1 cellular context compared by ENCODE assay signal in genomic region chr20:38472513-38473352, GRCh38.
TF ChIP-seq lines count a peak whose summit lies in the region.

RALGAPB (plus strand) TSS chr20:38472843; CDS start chr20:38488433, 15,590 bp downstream.

TF ChIP-seq in HepG2, 621 proteins besides CTCF, POLR2A, EP300 and RAD21 (continued from another document and continues in another):
- TF ChIP-seq, protein P1, sequence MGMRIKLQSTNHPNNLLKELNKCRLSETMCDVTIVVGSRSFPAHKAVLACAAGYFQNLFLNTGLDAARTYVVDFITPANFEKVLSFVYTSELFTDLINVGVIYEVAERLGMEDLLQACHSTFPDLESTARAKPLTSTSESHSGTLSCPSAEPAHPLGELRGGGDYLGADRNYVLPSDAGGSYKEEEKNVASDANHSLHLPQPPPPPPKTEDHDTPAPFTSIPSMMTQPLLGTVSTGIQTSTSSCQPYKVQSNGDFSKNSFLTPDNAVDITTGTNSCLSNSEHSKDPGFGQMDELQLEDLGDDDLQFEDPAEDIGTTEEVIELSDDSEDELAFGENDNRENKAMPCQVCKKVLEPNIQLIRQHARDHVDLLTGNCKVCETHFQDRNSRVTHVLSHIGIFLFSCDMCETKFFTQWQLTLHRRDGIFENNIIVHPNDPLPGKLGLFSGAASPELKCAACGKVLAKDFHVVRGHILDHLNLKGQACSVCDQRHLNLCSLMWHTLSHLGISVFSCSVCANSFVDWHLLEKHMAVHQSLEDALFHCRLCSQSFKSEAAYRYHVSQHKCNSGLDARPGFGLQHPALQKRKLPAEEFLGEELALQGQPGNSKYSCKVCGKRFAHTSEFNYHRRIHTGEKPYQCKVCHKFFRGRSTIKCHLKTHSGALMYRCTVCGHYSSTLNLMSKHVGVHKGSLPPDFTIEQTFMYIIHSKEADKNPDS (CRISPR knock-in tag; IDR thresholded peaks at IDR 0.05) = no peak
- TF ChIP-seq ZNF891 (CRISPR knock-in tag; IDR thresholded peaks at IDR 0.05) (peak; percentile 44), ZNF850 (CRISPR knock-in tag; conservative IDR thresholded peaks at IDR 0.05) (no peak), JUND (CRISPR knock-in tag; IDR thresholded peaks at IDR 0.05) (no peak), TFDP2 (CRISPR knock-in tag; IDR thresholded peaks at IDR 0.05) (peak; percentile 73), ATM (IDR thresholded peaks at IDR 0.05; ENCODE audit: borderline replicate concordance) (no peak), NCOA5 (CRISPR knock-in tag; IDR thresholded peaks at IDR 0.05) (no peak), NCOA1 (CRISPR knock-in tag; IDR thresholded peaks at IDR 0.05) (no peak), CBX2 (IDR thresholded peaks at IDR 0.05; ENCODE audit: low read depth, low read length) (no peak), CBX2 (CRISPR knock-in tag; IDR thresholded peaks at IDR 0.05; ENCODE audit: low read depth) (no peak), RFX3 (CRISPR knock-in tag; IDR thresholded peaks at IDR 0.05) (no peak), NR3C1 (CRISPR knock-in tag; IDR thresholded peaks at IDR 0.05) (no peak), ZNF792 (CRISPR knock-in tag; IDR thresholded peaks at IDR 0.05) (peak; percentile 77; the same call in 1 of the 2 replicates), ZNF17 (CRISPR knock-in tag; IDR thresholded peaks at IDR 0.05) (no peak), ZNF3 (CRISPR knock-in tag; IDR thresholded peaks at IDR 0.05) (peak; percentile 38; the same call in 1 of the 2 replicates), SMAD9 (CRISPR knock-in tag; IDR thresholded peaks at IDR 0.05) (no peak), ESRRA (CRISPR knock-in tag; IDR thresholded peaks at IDR 0.05; ENCODE audit: low read depth) (peak; percentile 22; the same call in 1 of the 2 replicates), PBX2 (CRISPR knock-in tag; IDR thresholded peaks at IDR 0.05) (no peak), ZBTB44 (CRISPR knock-in tag; IDR thresholded peaks at IDR 0.05) (peak; percentile 30), WIZ (CRISPR knock-in tag; IDR thresholded peaks at IDR 0.05) (0 out of 2 replicates have a peak, but pooled peaks have one; percentile 63), NONO (IDR thresholded peaks at IDR 0.05) (no peak), NONO (CRISPR knock-in tag; conservative IDR thresholded peaks at IDR 0.05) (peak; percentile 86; the same call in 1 of the 2 replicates), CAMTA2 (CRISPR knock-in tag; IDR thresholded peaks at IDR 0.05; ENCODE audit: borderline replicate concordance) (no peak), AGO1 (IDR thresholded peaks at IDR 0.05; ENCODE audit: low read depth, low read length, poor library complexity, severe bottlenecking) (no peak), GATA4 (IDR thresholded peaks at IDR 0.05; ENCODE audit: borderline replicate concordance, low read depth) (peak; percentile 65; the same call in 1 of the 2 replicates), ZNF354B (CRISPR knock-in tag; IDR thresholded peaks at IDR 0.05) (no peak), ZNF614 (CRISPR knock-in tag; IDR thresholded peaks at IDR 0.05; ENCODE audit: borderline replicate concordance) (peak; percentile 86), TBX2 (CRISPR knock-in tag; IDR thresholded peaks at IDR 0.05; ENCODE audit: borderline replicate concordance) (peak; percentile 91), ZNF749 (CRISPR knock-in tag; IDR thresholded peaks at IDR 0.05; ENCODE audit: borderline replicate concordance) (peak; percentile 71; the same call in 1 of the 2 replicates), RARG (CRISPR knock-in tag; IDR thresholded peaks at IDR 0.05; ENCODE audit: low read depth) (no peak), ZNF501 (CRISPR knock-in tag; IDR thresholded peaks at IDR 0.05) (peak; percentile 91), DPF2 (CRISPR knock-in tag; IDR thresholded peaks at IDR 0.05; ENCODE audit: borderline replicate concordance, low read depth) (no peak), TBP (CRISPR knock-in tag; IDR thresholded peaks at IDR 0.05) (peak; percentile 58; the same call in 1 of the 2 replicates), FOXA1 (IDR thresholded peaks at IDR 0.05) (no peak), FOXA1 (CRISPR knock-in tag; IDR thresholded peaks at IDR 0.05) (peak; percentile 35)
- TF ChIP-seq, protein P2, sequence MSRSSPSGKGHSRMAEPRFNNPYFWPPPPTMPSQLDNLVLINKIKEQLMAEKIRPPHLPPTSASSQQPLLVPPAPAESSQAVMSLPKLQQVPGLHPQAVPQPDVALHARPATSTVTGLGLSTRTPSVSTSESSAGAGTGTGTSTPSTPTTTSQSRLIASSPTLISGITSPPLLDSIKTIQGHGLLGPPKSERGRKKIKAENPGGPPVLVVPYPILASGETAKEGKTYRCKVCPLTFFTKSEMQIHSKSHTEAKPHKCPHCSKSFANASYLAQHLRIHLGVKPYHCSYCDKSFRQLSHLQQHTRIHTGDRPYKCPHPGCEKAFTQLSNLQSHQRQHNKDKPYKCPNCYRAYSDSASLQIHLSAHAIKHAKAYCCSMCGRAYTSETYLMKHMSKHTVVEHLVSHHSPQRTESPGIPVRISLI (CRISPR knock-in tag; IDR thresholded peaks at IDR 0.05; ENCODE audit: borderline replicate concordance) = no peak
- TF ChIP-seq, protein P3, sequence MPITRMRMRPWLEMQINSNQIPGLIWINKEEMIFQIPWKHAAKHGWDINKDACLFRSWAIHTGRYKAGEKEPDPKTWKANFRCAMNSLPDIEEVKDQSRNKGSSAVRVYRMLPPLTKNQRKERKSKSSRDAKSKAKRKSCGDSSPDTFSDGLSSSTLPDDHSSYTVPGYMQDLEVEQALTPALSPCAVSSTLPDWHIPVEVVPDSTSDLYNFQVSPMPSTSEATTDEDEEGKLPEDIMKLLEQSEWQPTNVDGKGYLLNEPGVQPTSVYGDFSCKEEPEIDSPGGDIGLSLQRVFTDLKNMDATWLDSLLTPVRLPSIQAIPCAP (CRISPR knock-in tag; IDR thresholded peaks at IDR 0.05; ENCODE audit: low read depth) = no peak
- TF ChIP-seq, protein P4, sequence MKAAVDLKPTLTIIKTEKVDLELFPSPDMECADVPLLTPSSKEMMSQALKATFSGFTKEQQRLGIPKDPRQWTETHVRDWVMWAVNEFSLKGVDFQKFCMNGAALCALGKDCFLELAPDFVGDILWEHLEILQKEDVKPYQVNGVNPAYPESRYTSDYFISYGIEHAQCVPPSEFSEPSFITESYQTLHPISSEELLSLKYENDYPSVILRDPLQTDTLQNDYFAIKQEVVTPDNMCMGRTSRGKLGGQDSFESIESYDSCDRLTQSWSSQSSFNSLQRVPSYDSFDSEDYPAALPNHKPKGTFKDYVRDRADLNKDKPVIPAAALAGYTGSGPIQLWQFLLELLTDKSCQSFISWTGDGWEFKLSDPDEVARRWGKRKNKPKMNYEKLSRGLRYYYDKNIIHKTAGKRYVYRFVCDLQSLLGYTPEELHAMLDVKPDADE (CRISPR knock-in tag; IDR thresholded peaks at IDR 0.05) = peak; percentile 95
- TF ChIP-seq, protein P5, sequence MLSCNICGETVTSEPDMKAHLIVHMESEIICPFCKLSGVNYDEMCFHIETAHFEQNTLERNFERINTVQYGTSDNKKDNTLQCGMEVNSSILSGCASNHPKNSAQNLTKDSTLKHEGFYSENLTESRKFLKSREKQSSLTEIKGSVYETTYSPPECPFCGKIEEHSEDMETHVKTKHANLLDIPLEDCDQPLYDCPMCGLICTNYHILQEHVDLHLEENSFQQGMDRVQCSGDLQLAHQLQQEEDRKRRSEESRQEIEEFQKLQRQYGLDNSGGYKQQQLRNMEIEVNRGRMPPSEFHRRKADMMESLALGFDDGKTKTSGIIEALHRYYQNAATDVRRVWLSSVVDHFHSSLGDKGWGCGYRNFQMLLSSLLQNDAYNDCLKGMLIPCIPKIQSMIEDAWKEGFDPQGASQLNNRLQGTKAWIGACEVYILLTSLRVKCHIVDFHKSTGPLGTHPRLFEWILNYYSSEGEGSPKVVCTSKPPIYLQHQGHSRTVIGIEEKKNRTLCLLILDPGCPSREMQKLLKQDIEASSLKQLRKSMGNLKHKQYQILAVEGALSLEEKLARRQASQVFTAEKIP (CRISPR knock-in tag; IDR thresholded peaks at IDR 0.05; ENCODE audit: borderline replicate concordance) = no peak
- TF ChIP-seq, protein P6, sequence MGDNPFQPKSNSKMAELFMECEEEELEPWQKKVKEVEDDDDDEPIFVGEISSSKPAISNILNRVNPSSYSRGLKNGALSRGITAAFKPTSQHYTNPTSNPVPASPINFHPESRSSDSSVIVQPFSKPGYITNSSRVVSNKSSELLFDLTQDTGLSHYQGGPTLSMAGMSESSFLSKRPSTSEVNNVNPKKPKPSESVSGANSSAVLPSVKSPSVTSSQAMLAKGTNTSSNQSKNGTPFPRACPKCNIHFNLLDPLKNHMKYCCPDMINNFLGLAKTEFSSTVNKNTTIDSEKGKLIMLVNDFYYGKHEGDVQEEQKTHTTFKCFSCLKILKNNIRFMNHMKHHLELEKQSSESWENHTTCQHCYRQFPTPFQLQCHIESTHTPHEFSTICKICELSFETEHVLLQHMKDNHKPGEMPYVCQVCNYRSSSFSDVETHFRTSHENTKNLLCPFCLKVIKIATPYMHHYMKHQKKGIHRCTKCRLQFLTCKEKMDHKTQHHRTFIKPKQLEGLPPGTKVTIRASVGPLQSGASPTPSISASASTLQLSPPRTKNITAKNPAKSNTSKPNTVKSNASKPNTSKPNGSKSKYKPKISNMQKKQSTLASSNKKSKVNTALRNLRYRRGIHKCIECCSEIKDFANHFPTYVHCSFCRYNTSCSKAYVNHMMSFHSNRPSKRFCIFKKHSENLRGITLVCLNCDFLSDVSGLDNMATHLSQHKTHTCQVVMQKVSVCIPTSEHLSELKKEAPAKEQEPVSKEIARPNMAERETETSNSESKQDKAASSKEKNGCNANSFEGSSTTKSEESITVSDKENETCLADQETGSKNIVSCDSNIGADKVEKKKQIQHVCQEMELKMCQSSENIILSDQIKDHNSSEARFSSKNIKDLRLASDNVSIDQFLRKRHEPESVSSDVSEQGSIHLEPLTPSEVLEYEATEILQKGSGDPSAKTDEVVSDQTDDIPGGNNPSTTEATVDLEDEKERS (CRISPR knock-in tag; IDR thresholded peaks at IDR 0.05) = no peak
- TF ChIP-seq, protein P7, sequence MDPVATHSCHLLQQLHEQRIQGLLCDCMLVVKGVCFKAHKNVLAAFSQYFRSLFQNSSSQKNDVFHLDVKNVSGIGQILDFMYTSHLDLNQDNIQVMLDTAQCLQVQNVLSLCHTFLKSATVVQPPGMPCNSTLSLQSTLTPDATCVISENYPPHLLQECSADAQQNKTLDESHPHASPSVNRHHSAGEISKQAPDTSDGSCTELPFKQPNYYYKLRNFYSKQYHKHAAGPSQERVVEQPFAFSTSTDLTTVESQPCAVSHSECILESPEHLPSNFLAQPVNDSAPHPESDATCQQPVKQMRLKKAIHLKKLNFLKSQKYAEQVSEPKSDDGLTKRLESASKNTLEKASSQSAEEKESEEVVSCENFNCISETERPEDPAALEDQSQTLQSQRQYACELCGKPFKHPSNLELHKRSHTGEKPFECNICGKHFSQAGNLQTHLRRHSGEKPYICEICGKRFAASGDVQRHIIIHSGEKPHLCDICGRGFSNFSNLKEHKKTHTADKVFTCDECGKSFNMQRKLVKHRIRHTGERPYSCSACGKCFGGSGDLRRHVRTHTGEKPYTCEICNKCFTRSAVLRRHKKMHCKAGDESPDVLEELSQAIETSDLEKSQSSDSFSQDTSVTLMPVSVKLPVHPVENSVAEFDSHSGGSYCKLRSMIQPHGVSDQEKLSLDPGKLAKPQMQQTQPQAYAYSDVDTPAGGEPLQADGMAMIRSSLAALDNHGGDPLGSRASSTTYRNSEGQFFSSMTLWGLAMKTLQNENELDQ (CRISPR knock-in tag; IDR thresholded peaks at IDR 0.05; ENCODE audit: borderline replicate concordance) = 0 out of 2 replicates have a peak, but pooled peaks have one; percentile 0
- TF ChIP-seq, protein P8, sequence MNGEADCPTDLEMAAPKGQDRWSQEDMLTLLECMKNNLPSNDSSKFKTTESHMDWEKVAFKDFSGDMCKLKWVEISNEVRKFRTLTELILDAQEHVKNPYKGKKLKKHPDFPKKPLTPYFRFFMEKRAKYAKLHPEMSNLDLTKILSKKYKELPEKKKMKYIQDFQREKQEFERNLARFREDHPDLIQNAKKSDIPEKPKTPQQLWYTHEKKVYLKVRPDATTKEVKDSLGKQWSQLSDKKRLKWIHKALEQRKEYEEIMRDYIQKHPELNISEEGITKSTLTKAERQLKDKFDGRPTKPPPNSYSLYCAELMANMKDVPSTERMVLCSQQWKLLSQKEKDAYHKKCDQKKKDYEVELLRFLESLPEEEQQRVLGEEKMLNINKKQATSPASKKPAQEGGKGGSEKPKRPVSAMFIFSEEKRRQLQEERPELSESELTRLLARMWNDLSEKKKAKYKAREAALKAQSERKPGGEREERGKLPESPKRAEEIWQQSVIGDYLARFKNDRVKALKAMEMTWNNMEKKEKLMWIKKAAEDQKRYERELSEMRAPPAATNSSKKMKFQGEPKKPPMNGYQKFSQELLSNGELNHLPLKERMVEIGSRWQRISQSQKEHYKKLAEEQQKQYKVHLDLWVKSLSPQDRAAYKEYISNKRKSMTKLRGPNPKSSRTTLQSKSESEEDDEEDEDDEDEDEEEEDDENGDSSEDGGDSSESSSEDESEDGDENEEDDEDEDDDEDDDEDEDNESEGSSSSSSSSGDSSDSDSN (CRISPR knock-in tag; IDR thresholded peaks at IDR 0.05) = peak; percentile 85
- TF ChIP-seq, protein P9, sequence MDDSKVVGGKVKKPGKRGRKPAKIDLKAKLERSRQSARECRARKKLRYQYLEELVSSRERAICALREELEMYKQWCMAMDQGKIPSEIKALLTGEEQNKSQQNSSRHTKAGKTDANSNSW (CRISPR knock-in tag; IDR thresholded peaks at IDR 0.05; ENCODE audit: borderline replicate concordance) = peak; percentile 85; the same call in 1 of the 2 replicates
